Comparison of ENCODE assay signal across 9 cellular contexts in the genomic region with DNA sequence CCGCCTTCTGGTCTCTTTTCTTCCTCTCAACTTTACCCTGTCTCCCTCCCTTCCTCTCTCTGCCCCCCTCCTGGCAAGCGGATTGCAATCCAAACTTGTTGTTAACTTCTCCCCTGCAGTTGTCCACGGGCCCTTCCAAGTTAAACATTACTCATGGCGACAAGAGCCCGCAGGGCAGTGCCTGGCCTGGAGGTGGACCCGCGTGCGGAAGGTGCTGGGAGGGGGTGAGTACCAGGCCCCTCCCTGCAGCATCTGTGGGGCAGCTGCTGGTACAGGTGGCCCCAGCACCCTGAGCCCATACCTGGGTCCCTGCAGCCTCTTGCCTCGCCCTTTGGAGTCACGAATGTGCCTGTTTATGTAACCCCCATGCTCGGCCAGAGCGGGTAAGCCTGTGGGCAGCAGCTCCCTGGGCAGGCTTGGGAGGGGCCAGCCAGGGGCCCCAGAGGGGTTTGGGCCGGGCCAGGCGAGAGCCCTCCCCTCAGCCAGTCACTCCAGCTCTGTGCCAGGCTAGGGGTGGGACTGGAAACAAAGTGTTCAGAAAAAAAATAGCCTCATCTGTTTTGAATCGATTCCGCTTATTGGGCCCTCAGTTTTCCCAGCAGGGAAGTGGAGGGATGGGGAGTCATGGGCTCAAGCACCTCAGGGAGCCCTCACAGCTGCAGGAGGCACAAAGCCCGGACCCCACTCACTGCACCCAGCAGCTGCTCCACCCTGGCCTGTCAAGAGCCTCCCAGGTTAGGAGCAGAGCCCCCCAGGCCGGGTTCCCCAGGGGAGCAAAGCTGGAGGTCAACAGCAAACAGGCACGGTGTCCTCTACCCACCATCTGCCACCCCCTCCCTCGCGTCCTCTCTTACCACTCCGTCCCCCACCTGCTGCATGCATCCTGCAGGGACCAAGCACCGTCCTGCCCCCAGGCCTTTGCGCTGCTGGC. TPM values are rescaled to one million over a fixed set of nuclear protein-coding genes. Genes with fewer than 3 reads are reported as not detected.
DNase-seq lines count a peak whose midpoint lies in the region; ATAC-seq, FAIRE-seq and TF ChIP-seq lines count a peak whose summit lies in the region.
"Had no signal": no experiment of that assay in that cellular context is flagged by ENCODE, and none has a peak within 500 bp of the region (broad histone marks: within the 10 kb centered on the region; RNA-seq: fewer than 3 reads in every experiment).

No MANE protein-coding gene starts in this region.

- H3K9ac ChIP-seq in duodenal mucosa (ENCODE audit: low read depth in 1 of 2, low read length in 2 of 2) (no peak overlapping the region), mucosa of stomach (ENCODE audit: low read length) (peak overlapping the region; percentile 4)

- H3K4me3 Mint-ChIP-seq in stimulated activated naive CD8-positive, alpha-beta T cell treated with anti-CD3 and anti-CD28 coated beads, Interleukin-15, amount 100 ng/mL, for 72 hours: no peak overlapping the region
- H3K4me3 Mint-ChIP-seq: effector memory CD8-positive, alpha-beta T cell had no signal

- no peak for TF ChIP-seq RAD21 in A549 (conservative IDR thresholded peaks at IDR 0.05 in 1 of 2, IDR thresholded peaks at IDR 0.05 in 1 of 2)

- H3K9me3 Mint-ChIP-seq in stimulated activated naive CD8-positive, alpha-beta T cell treated with anti-CD3 and anti-CD28 coated beads, Interleukin-15, amount 100 ng/mL, for 72 hours: no peaks in the 10 kb centered on the region
- H3K9me3 Mint-ChIP-seq: effector memory CD8-positive, alpha-beta T cell had no signal

- H3K36me3 ChIP-seq in duodenal mucosa (ENCODE audit: control insufficient read depth in 1 of 2, insufficient read depth in 2 of 2, low read length in 2 of 2) (no peaks in the 10 kb centered on the region), mucosa of stomach (ENCODE audit: control insufficient read depth, insufficient read depth, low read length) (no peaks in the 10 kb centered on the region)

- no peak for TF ChIP-seq CTCF in A549 (IDR thresholded peaks at IDR 0.05)

- H3K27ac ChIP-seq in A549: peak overlapping the region; percentile 89 to 97
- H3K27ac ChIP-seq in duodenal mucosa (ENCODE audit: low read depth, low read length): peak overlapping the region; percentile 87

- POLR2A ChIA-PET in A549 (lab: Yijun Ruan, JAX): interaction anchor here (1.0 to 2.2 kb wide), 2 partner anchors 19 to 183 kb away, joined by 3 to 6 read pairs; a partner anchor contains a TSS

- H3K27ac Mint-ChIP-seq in stimulated activated naive CD8-positive, alpha-beta T cell treated with anti-CD3 and anti-CD28 coated beads, Interleukin-15, amount 100 ng/mL, for 72 hours: no peak overlapping the region

- H3K4me1 ChIP-seq in A549 (peaks cover 74% of the 10 kb centered on the region), duodenal mucosa (ENCODE audit: control insufficient read depth in 1 of 2, insufficient read depth in 2 of 2, low read length in 2 of 2) (peaks cover 21 to 49% of the 10 kb centered on the region in 2 donors), mucosa of stomach (ENCODE audit: control insufficient read depth, insufficient read depth, low read length) (peaks cover 57% of the 10 kb centered on the region)

- TF ChIP-seq EP300 in A549 (IDR thresholded peaks at IDR 0.05): peak in 1 of 2 experiments; percentile 37; a peak in 1 of 5 replicates

- CTCF ChIA-PET in A549 (lab: Yijun Ruan, JAX): interaction anchor here (0.8 to 4.9 kb wide), 6 partner anchors 13 to 335 kb away, joined by 3 to 30 read pairs (median 4); a partner anchor contains a TSS

- H3K4me3 ChIP-seq in A549: 0 out of 3 replicates have a peak overlapping the region, but pooled peaks have one; percentile 1
- H3K4me3 ChIP-seq in duodenal mucosa (ENCODE audit: low read depth in 1 of 2, low read length in 2 of 2): no peak overlapping the region
- H3K4me3 ChIP-seq in mucosa of stomach (ENCODE audit: low read length): no peak overlapping the region

- no peaks in the 10 kb centered on the region for H3K27me3 ChIP-seq in duodenal mucosa (ENCODE audit: control insufficient read depth in 1 of 2, insufficient read depth in 2 of 2, low read length in 2 of 2)
- no peaks in the 10 kb centered on the region for H3K27me3 ChIP-seq in mucosa of stomach (ENCODE audit: control insufficient read depth, insufficient read depth, low read length)

- WGBS in A549 (ENCODE audit: missing lambda C conversion rate): 32% methylated on average over 11 of the region's 24 CpGs

- DNase-seq in A549 (ENCODE audit: low read depth in 1 of 2, low spot score in 1 of 2) (peak; percentile 74 to 86), M059J (ENCODE audit: low read depth) (peak; percentile 95), NCI-H2029 treated with DMSO at 0.1 percent for 48 hours (lab: John Stamatoyannopoulos, UW) (no peak)
- no peak for DNase-seq in stimulated activated naive CD8-positive, alpha-beta T cell treated with anti-CD3 and anti-CD28 coated beads, Interleukin-15, amount 100 ng/mL, for 72 hours
- no peak for DNase-seq in activated effector memory CD4-positive, alpha-beta T cell treated with Interleukin-2 at 50 U/mL for 16 hours
- DNase-seq: effector memory CD8-positive, alpha-beta T cell had no signal

- FAIRE-seq in A549 (lab: Jason Lieb, UNC): no peak

- ATAC-seq in A549 (peak; percentile 48 to 67), HG03378 (IDR thresholded peaks at IDR 0.05; ENCODE audit: unreplicated experiment) (no peak)
- ATAC-seq in stimulated activated naive CD8-positive, alpha-beta T cell treated with anti-CD3 and anti-CD28 coated beads, Interleukin-15, amount 100 ng/mL, for 72 hours: no peak
- ATAC-seq: effector memory CD8-positive, alpha-beta T cell had no signal

- H3K27me3 Mint-ChIP-seq in stimulated activated naive CD8-positive, alpha-beta T cell treated with anti-CD3 and anti-CD28 coated beads, Interleukin-15, amount 100 ng/mL, for 72 hours: no peaks in the 10 kb centered on the region
- H3K27me3 Mint-ChIP-seq: effector memory CD8-positive, alpha-beta T cell had no signal

- H3K9me3 ChIP-seq in A549 (no peaks in the 10 kb centered on the region), duodenal mucosa (ENCODE audit: control insufficient read depth in 1 of 2, low read length in 2 of 2) (no peaks in the 10 kb centered on the region), mucosa of stomach (ENCODE audit: control insufficient read depth, low read length) (no peaks in the 10 kb centered on the region)

- no peak for TF ChIP-seq POLR2A in A549 (IDR thresholded peaks at IDR 0.05; ENCODE audit: low read length)

- peaks cover 22% of the 10 kb centered on the region for H3K4me1 Mint-ChIP-seq in stimulated activated naive CD8-positive, alpha-beta T cell treated with anti-CD3 and anti-CD28 coated beads, Interleukin-15, amount 100 ng/mL, for 72 hours

- H3K4me2 ChIP-seq in A549: peak overlapping the region; percentile 86

TF ChIP-seq in A549, 52 proteins besides CTCF, POLR2A, EP300 and RAD21 (continues in another document):
- TF ChIP-seq, protein P1, sequence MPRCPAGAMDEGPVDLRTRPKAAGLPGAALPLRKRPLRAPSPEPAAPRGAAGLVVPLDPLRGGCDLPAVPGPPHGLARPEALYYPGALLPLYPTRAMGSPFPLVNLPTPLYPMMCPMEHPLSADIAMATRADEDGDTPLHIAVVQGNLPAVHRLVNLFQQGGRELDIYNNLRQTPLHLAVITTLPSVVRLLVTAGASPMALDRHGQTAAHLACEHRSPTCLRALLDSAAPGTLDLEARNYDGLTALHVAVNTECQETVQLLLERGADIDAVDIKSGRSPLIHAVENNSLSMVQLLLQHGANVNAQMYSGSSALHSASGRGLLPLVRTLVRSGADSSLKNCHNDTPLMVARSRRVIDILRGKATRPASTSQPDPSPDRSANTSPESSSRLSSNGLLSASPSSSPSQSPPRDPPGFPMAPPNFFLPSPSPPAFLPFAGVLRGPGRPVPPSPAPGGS (IDR thresholded peaks at IDR 0.05): 0 out of 3 replicates have a peak, but pooled peaks have one; percentile 21
- no peak for TF ChIP-seq HOXB5 (CRISPR knock-in tag; IDR thresholded peaks at IDR 0.05)
- no peak for TF ChIP-seq CBX8 (IDR thresholded peaks at IDR 0.05)
- TF ChIP-seq POLR2AphosphoS2 (conservative IDR thresholded peaks at IDR 0.05; ENCODE audit: low read length): no peak
- peak; percentile 29; the same call in 1 of the 2 replicates for TF ChIP-seq GATA3 (IDR thresholded peaks at IDR 0.05; ENCODE audit: borderline replicate concordance)
- TF ChIP-seq, protein P2, sequence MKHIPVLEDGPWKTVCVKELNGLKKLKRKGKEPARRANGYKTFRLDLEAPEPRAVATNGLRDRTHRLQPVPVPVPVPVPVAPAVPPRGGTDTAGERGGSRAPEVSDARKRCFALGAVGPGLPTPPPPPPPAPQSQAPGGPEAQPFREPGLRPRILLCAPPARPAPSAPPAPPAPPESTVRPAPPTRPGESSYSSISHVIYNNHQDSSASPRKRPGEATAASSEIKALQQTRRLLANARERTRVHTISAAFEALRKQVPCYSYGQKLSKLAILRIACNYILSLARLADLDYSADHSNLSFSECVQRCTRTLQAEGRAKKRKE (CRISPR knock-in tag; IDR thresholded peaks at IDR 0.05; ENCODE audit: low read depth): no peak
- no peak for TF ChIP-seq FOSL2 (IDR thresholded peaks at IDR 0.05)
- TF ChIP-seq FOSL2 (CRISPR knock-in tag; IDR thresholded peaks at IDR 0.05): peak; percentile 54
- TF ChIP-seq, protein P3, sequence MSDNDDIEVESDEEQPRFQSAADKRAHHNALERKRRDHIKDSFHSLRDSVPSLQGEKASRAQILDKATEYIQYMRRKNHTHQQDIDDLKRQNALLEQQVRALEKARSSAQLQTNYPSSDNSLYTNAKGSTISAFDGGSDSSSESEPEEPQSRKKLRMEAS (IDR thresholded peaks at IDR 0.05): peak; percentile 57; the same call in 1 of the 2 replicates
- no peak for TF ChIP-seq ESRRA (IDR thresholded peaks at IDR 0.05; ENCODE audit: borderline replicate concordance, low read length)

RNA-seq across cellular contexts. Expression of a gene that starts 14.0 kb away (rescaled TPM):
- polyA plus RNA-seq in A549 (2011; rRNA removed) (4.4 and 5.1 TPM in 2 replicates), A549 (2017; fragmentation: RNase III; extraction: RNeasy Plus Mini Kit Qiagen cat#74134 plus additional on column Dnase treatment) (21.7 to 26.0 TPM (median 23.1 TPM) in 3 replicates)
- polyA plus RNA-seq in A549 (2012; cell fraction: cytosol; rRNA removed): 19.0 and 29.4 TPM in 2 replicates
- polyA plus RNA-seq in A549 (2012; cell fraction: nucleus; rRNA removed): 27.4 and 29.2 TPM in 2 replicates
- polyA minus RNA-seq in A549 (2011; rRNA and poly(A)+ RNA removed): 2.8 and 3.2 TPM in 2 replicates
- 12.8 and 23.1 TPM in 2 replicates for total RNA-seq in M059J (2014; rRNA removed; shearing (Covaris generic))

RNA-seq across cellular contexts. Expression of a gene that starts 19.5 kb away (rescaled TPM):
- polyA plus RNA-seq in A549 (2011; rRNA removed): 2.8 and 4.3 TPM in 2 replicates
- 5.1 and 7.6 TPM in 2 replicates for polyA plus RNA-seq in A549 (2012; cell fraction: cytosol; rRNA removed)
- polyA plus RNA-seq in A549 (2012; cell fraction: nucleus; rRNA removed): 13.8 and 16.6 TPM in 2 replicates
- polyA plus RNA-seq in A549 (2017; fragmentation: RNase III; extraction: RNeasy Plus Mini Kit Qiagen cat#74134 plus additional on column Dnase treatment): 11.5 to 12.0 TPM (median 11.5 TPM) in 3 replicates
- 1.8 and 3.0 TPM in 2 replicates for polyA minus RNA-seq in A549 (2011; rRNA and poly(A)+ RNA removed)
- 3.5 and 13.8 TPM in 2 replicates for total RNA-seq in M059J (2014; rRNA removed; shearing (Covaris generic))

Comparison
In these comparisons a context has a peak if more than half of its experiments do, and no peak if none do; other contexts are left out.
1. ATAC-seq: peak in A549 (2 of 2); none in stimulated activated naive CD8-positive, alpha-beta T cell treated with anti-CD3 and anti-CD28 coated beads, Interleukin-15, amount 100 ng/mL, for 72 hours (single experiment) and HG03378 (single experiment).
2. DNase-seq: peak in A549 (2 of 2) and M059J (single experiment); none in NCI-H2029 treated with DMSO at 0.1 percent for 48 hours (single experiment), stimulated activated naive CD8-positive, alpha-beta T cell treated with anti-CD3 and anti-CD28 coated beads, Interleukin-15, amount 100 ng/mL, for 72 hours (0 of 2) and activated effector memory CD4-positive, alpha-beta T cell treated with Interleukin-2 at 50 U/mL for 16 hours (single experiment).